ENCODE assay signal across 9 cellular contexts in genomic region chr7:76220185-76221057, GRCh38. TPM values are rescaled to one million over a fixed set of nuclear protein-coding genes. Genes with fewer than 3 reads are reported as not detected.
DNase-seq lines count a peak whose midpoint lies in the region; TF ChIP-seq lines count a peak whose summit lies in the region.
"Had no signal": no experiment of that assay in that cellular context is flagged by ENCODE, and none has a peak within 500 bp of the region (broad histone marks: within the 10 kb centered on the region; RNA-seq: fewer than 3 reads in every experiment).

No MANE protein-coding gene starts in this region.

- H3K27me3 Mint-ChIP-seq in activated CD4-positive, alpha-beta memory T cell treated with anti-CD3 and anti-CD28 coated beads for 36 hours: peaks cover 45% of the 10 kb centered on the region

- peak; percentile 99 for DNase-seq in ACHN
- DNase-seq in amygdala (lab: John Stamatoyannopoulos, UW): peak in 38 of 56 donors; percentile 7 to 64 (median 36)
- peak; percentile 60 for DNase-seq in iPS-NIHi7 (ENCODE audit: extremely low spot score)
- DNase-seq in T-helper 2 cell: no peak
- no peak for DNase-seq in activated CD4-positive, alpha-beta memory T cell treated with anti-CD3 and anti-CD28 coated beads for 36 hours
- no peak for DNase-seq in stimulated activated CD4-positive, alpha-beta T cell treated with anti-CD3 and anti-CD28 coated beads, Interleukin-4, amount 100 ng/mL, for 24 hours
- DNase-seq in SW 1271 (lab: John Stamatoyannopoulos, UW): no peak
- DNase-seq: DND-41 had no signal

- H3K4me1 Mint-ChIP-seq in activated CD4-positive, alpha-beta memory T cell treated with anti-CD3 and anti-CD28 coated beads for 36 hours (ENCODE audit: low read depth): no peaks in the 10 kb centered on the region

- in situ Hi-C loops in ACHN (cut with HindIII; ENCODE audit: low pct_ligation_motif_present, low pct_unique_long_range_greater_than_20kb, low sequenced_read_pairs): loop anchor here (5.0 kb wide), 1 partner anchor 42 kb away; no protein-coding TSS in a partner anchor

- no peak overlapping the region for H3K4me3 ChIP-seq in HEK293 (ENCODE audit: low read depth, low read length)

- no peak overlapping the region for H3K4me3 Mint-ChIP-seq in activated CD4-positive, alpha-beta memory T cell treated with anti-CD3 and anti-CD28 coated beads for 36 hours

- no peaks in the 10 kb centered on the region for H3K36me3 Mint-ChIP-seq in activated CD4-positive, alpha-beta memory T cell treated with anti-CD3 and anti-CD28 coated beads for 36 hours

- H3K9me3 ChIP-seq in HEK293 (ENCODE audit: control insufficient read depth, insufficient read depth, low read depth, low read length): no peaks in the 10 kb centered on the region

- POLR2A ChIA-PET in HEK293 (lab: Yijun Ruan, JAX): no interaction called here
- POLR2A ChIA-PET in activated CD4-positive, alpha-beta memory T cell treated with anti-CD3 and anti-CD28 coated beads for 36 hours (lab: Charles Lee): no interaction called here

- intact Hi-C loops in activated CD4-positive, alpha-beta memory T cell treated with anti-CD3 and anti-CD28 coated beads for 36 hours (cut with micrococcal nuclease): no loop called here

- H3K36me3 ChIP-seq in HEK293 (ENCODE audit: control insufficient read depth in 2 of 2, insufficient read depth in 1 of 2, low read length in 2 of 2): no peaks in the 10 kb centered on the region

- H3K4me1 ChIP-seq in HEK293 (ENCODE audit: control insufficient read depth, insufficient read depth, low read length): no peaks in the 10 kb centered on the region

- H3K9me3 Mint-ChIP-seq in activated CD4-positive, alpha-beta memory T cell treated with anti-CD3 and anti-CD28 coated beads for 36 hours: no peaks in the 10 kb centered on the region

- no peak overlapping the region for H3K27ac ChIP-seq in HEK293 (ENCODE audit: extremely low read depth, low read depth, low read length)

- no peak overlapping the region for H3K27ac Mint-ChIP-seq in activated CD4-positive, alpha-beta memory T cell treated with anti-CD3 and anti-CD28 coated beads for 36 hours

- CTCF ChIA-PET in HEK293 (lab: Yijun Ruan, JAX): interaction anchor here (0.9 to 1.4 kb wide), 3 partner anchors 18 to 101 kb away, joined by 3 to 4 read pairs (median 3); partner anchors contain the start of gene SRRM3
- CTCF ChIA-PET in activated CD4-positive, alpha-beta memory T cell treated with anti-CD3 and anti-CD28 coated beads for 36 hours (lab: Charles Lee): no interaction called here

- no peak for TF ChIP-seq CTCF in HEK293 (tag by site-specific recombination; IDR thresholded peaks at IDR 0.05)

TF ChIP-seq in HEK293, 187 proteins besides CTCF, POLR2A, EP300 and RAD21:
- TF ChIP-seq GLIS1 (tag by site-specific recombination; IDR thresholded peaks at IDR 0.05): 0 out of 2 replicates have a peak, but pooled peaks have one; percentile 13
- TF ChIP-seq ZNF501 (tag by site-specific recombination; IDR thresholded peaks at IDR 0.05): no peak
- no peak for TF ChIP-seq ZNF274 (IDR thresholded peaks at IDR 0.05; ENCODE audit: low read length)
- TF ChIP-seq ZNF274 (tag by site-specific recombination; IDR thresholded peaks at IDR 0.05; ENCODE audit: borderline replicate concordance): no peak
- no peak for TF ChIP-seq ZNF623 (tag by site-specific recombination; IDR thresholded peaks at IDR 0.05)

RNA-seq across cellular contexts. Expression of gene SRRM3, which starts 18.7 kb away (rescaled TPM):
- total RNA-seq in activated CD4-positive, alpha-beta memory T cell treated with anti-CD3 and anti-CD28 coated beads for 36 hours: not detected

Comparison
In these comparisons a context has a peak if more than half of its experiments do, and no peak if none do; other contexts are left out.
1. DNase-seq: peak in ACHN (single experiment), amygdala (38 of 56) and iPS-NIHi7 (single experiment); none in T-helper 2 cell (0 of 5), activated CD4-positive, alpha-beta memory T cell treated with anti-CD3 and anti-CD28 coated beads for 36 hours (single experiment), stimulated activated CD4-positive, alpha-beta T cell treated with anti-CD3 and anti-CD28 coated beads, Interleukin-4, amount 100 ng/mL, for 24 hours (single experiment) and SW 1271 (0 of 2).